Comparison of ENCODE assay signal across 8 cellular contexts in genomic region chr1:169893645-169894423, GRCh38. TPM values are rescaled to one million over a fixed set of nuclear protein-coding genes. Genes with fewer than 3 reads are reported as not detected.
A peak's percentile ranks its signal among the peaks of the same experiment; 100 is the strongest.
DNase-seq lines count a peak whose midpoint lies in the region; ATAC-seq and TF ChIP-seq lines count a peak whose summit lies in the region.

TSS of gene SCYL3 (minus strand) at chr1:169893896. CDS start at chr1:169888840, 5,056 bp downstream.

- peak; percentile 95 for DNase-seq in GM06990 (ENCODE audit: extremely low read depth, insufficient read length)
- DNase-seq in NCI-H1092 (lab: John Stamatoyannopoulos, UW): peak; percentile 98
- peak; percentile 83 to 94 for DNase-seq in activated naive CD4-positive, alpha-beta T cell treated with anti-CD3 and anti-CD28 coated beads, Interleukin-2, amount 50 U/mL, for 72 hours (ENCODE audit: low spot score in 2 of 2)
- DNase-seq in glomerular endothelial cell (ENCODE audit: extremely low read depth, low read depth, low spot score): peak; percentile 97
- peak; percentile 93 for DNase-seq in occipital lobe (lab: John Stamatoyannopoulos, UW)

- peak within 1 kb of the TSS; percentile 99 to 100 for H3K27ac Mint-ChIP-seq in activated naive CD4-positive, alpha-beta T cell treated with anti-CD3 and anti-CD28 coated beads, Interleukin-2, amount 50 U/mL, for 72 hours

- H3K9me3 Mint-ChIP-seq in activated naive CD4-positive, alpha-beta T cell treated with anti-CD3 and anti-CD28 coated beads, Interleukin-2, amount 50 U/mL, for 72 hours: peaks cover 0 to 4% of the 10 kb centered on the region in 2 donors

- H3K27me3 ChIP-seq in GM06990 (replicated peaks; ENCODE audit: control insufficient read depth, insufficient read depth, low read length): no peaks in the 10 kb centered on the region

- peak within 1 kb of the TSS; percentile 95 for H3K27ac ChIP-seq in temporal lobe (ENCODE audit: low read depth, low read length)

- H3K36me3 Mint-ChIP-seq in activated naive CD4-positive, alpha-beta T cell treated with anti-CD3 and anti-CD28 coated beads, Interleukin-2, amount 50 U/mL, for 72 hours: peaks cover 6 to 8% of the 10 kb centered on the region in 2 donors

- ATAC-seq in HG02588 (IDR thresholded peaks at IDR 0.05; ENCODE audit: unreplicated experiment) (peak; percentile 89), SK-N-SH treated with all-trans-retinoic acid at 6 μM for 48 hours (peak; percentile 98)
- ATAC-seq in activated naive CD4-positive, alpha-beta T cell treated with anti-CD3 and anti-CD28 coated beads, Interleukin-2, amount 50 U/mL, for 72 hours: peak; percentile 87 to 90

- TF ChIP-seq CTCF in GM06990 (IDR thresholded peaks at IDR 0.05; ENCODE audit: insufficient read depth, low read length, poor library complexity, severe bottlenecking): no peak

- H3K4me3 ChIP-seq in GM06990 (replicated peaks; ENCODE audit: low read depth, low read length): peak within 1 kb of the TSS; percentile 68

- H3K36me3 ChIP-seq in GM06990 (ENCODE audit: control insufficient read depth, insufficient read depth, low read length): no peaks in the 10 kb centered on the region

TF ChIP-seq in SK-N-SH treated with all-trans-retinoic acid at 6 μM for 48 hours, 23 proteins besides CTCF, POLR2A, EP300 and RAD21:
- TF ChIP-seq CSDC2 (CRISPR knock-in tag; IDR thresholded peaks at IDR 0.05) (peak; percentile 66; the same call in 1 of the 2 replicates), OSR1 (CRISPR knock-in tag; IDR thresholded peaks at IDR 0.05) (peak; percentile 59), ZNF565 (CRISPR knock-in tag; conservative IDR thresholded peaks at IDR 0.05; ENCODE audit: low read depth) (no peak), GLIS3 (CRISPR knock-in tag; IDR thresholded peaks at IDR 0.05) (no peak), POU6F1 (CRISPR knock-in tag; IDR thresholded peaks at IDR 0.05; ENCODE audit: borderline replicate concordance, low read depth) (peak; percentile 95; the same call in 1 of the 2 replicates), BACH2 (CRISPR knock-in tag; IDR thresholded peaks at IDR 0.05; ENCODE audit: borderline replicate concordance) (no peak), ZC3H10 (CRISPR knock-in tag; IDR thresholded peaks at IDR 0.05) (peak; percentile 53; the same call in 1 of the 2 replicates), TSHZ2 (CRISPR knock-in tag; IDR thresholded peaks at IDR 0.05) (peak; percentile 13; the same call in 1 of the 2 replicates), TOX (CRISPR knock-in tag; IDR thresholded peaks at IDR 0.05; ENCODE audit: borderline replicate concordance) (no peak)

RNA-seq across cellular contexts. Expression of gene SCYL3, which starts in this region (rescaled TPM):
- 10 to 100 TPM; 11.4 to 16.3 TPM for total RNA-seq in activated naive CD4-positive, alpha-beta T cell treated with anti-CD3 and anti-CD28 coated beads, Interleukin-2, amount 50 U/mL, for 72 hours
- 4.1 and 5.9 TPM in 2 replicates for total RNA-seq in glomerular endothelial cell
- total RNA-seq in occipital lobe: 14.2 TPM
- 8.6 TPM for total RNA-seq in temporal lobe

Comparison
In these comparisons a context has a peak if more than half of its experiments do, and no peak if none do; other contexts are left out.
1. Peak in every context shown above with its lines: DNase-seq, ATAC-seq, H3K4me3 ChIP-seq and H3K27ac ChIP-seq.